Comparison of ENCODE assay signal across 26 cellular contexts in genomic region chr20:59050437-59050836, GRCh38. TPM values are rescaled to one million over a fixed set of nuclear protein-coding genes. Genes with fewer than 3 reads are reported as not detected.
DNase-seq lines count a peak whose midpoint lies in the region; ATAC-seq and TF ChIP-seq lines count a peak whose summit lies in the region.
"Had no signal": no experiment of that assay in that cellular context is flagged by ENCODE, and none has a peak within 500 bp of the region (broad histone marks: within the 10 kb centered on the region; RNA-seq: fewer than 3 reads in every experiment).

No MANE protein-coding gene starts in this region.

- peaks cover 10% of the 10 kb centered on the region for H3K4me1 Mint-ChIP-seq in activated CD4-positive, alpha-beta T cell treated with anti-CD3 and anti-CD28 coated beads, Interleukin-2, amount 10 ng/mL, durations not matched to agents 24 days and 14 days
- peaks cover 10% of the 10 kb centered on the region for H3K4me1 Mint-ChIP-seq in T-helper 17 cell

- intact Hi-C loops in activated CD4-positive, alpha-beta T cell treated with anti-CD3 and anti-CD28 coated beads, Interleukin-2, amount 10 ng/mL, durations not matched to agents 24 days and 14 days (cut with micrococcal nuclease): no loop called here

- DNase-seq in activated CD4-positive, alpha-beta T cell treated with anti-CD3 and anti-CD28 coated beads, Interleukin-2, amount 10 ng/mL, durations not matched to agents 24 days and 14 days: peak; percentile 23
- DNase-seq in activated CD4-positive, alpha-beta T cell treated with anti-CD3 and anti-CD28 coated beads, Interleukin-2, amount 50 U/mL, for 48 hours: no peak
- DNase-seq in T-helper 17 cell (no peak), kidney glomerular epithelial cell (lab: John Stamatoyannopoulos, UW) (no peak)
- DNase-seq: 8988T; ACHN; BE2C; C1 segment of cervical spinal cord; CD4-positive, alpha-beta memory T cell; CD4-positive, CD25-positive, alpha-beta regulatory T cell; CD8-positive, alpha-beta memory T cell; COR-L47; DMS153; DMS53; DMS79; DND-41; EL; GDM1 had no signal

- ATAC-seq in T-helper 17 cell (no peak), GM19455 (IDR thresholded peaks at IDR 0.05; ENCODE audit: unreplicated experiment) (no peak)
- ATAC-seq: GM12878 had no signal

- no peak overlapping the region for H3K4me3 Mint-ChIP-seq in activated CD4-positive, alpha-beta T cell treated with anti-CD3 and anti-CD28 coated beads, Interleukin-2, amount 10 ng/mL, durations not matched to agents 24 days and 14 days
- H3K4me3 Mint-ChIP-seq in T-helper 17 cell: no peak overlapping the region
- H3K4me3 Mint-ChIP-seq: CD14-positive monocyte; CD4-positive, alpha-beta memory T cell; CD4-positive, CD25-positive, alpha-beta regulatory T cell; CD8-positive, alpha-beta memory T cell had no signal

- H3K27ac ChIP-seq in HEK293 (ENCODE audit: extremely low read depth, low read depth, low read length): no peak overlapping the region
- H3K27ac ChIP-seq: BLaER1 had no signal

- no peak overlapping the region for H3K27ac Mint-ChIP-seq in activated CD4-positive, alpha-beta T cell treated with anti-CD3 and anti-CD28 coated beads, Interleukin-2, amount 10 ng/mL, durations not matched to agents 24 days and 14 days
- peak overlapping the region; percentile 53 for H3K27ac Mint-ChIP-seq in T-helper 17 cell
- H3K27ac Mint-ChIP-seq: CD14-positive monocyte; CD4-positive, alpha-beta memory T cell; CD4-positive, CD25-positive, alpha-beta regulatory T cell had no signal

- no peaks in the 10 kb centered on the region for H3K36me3 ChIP-seq in HEK293 (ENCODE audit: control insufficient read depth in 2 of 2, insufficient read depth in 1 of 2, low read length in 2 of 2)
- H3K36me3 ChIP-seq: BE2C, BLaER1 had no signal

- H3K9me3 ChIP-seq in HEK293 (ENCODE audit: control insufficient read depth, insufficient read depth, low read depth, low read length) (no peaks in the 10 kb centered on the region), T-helper 17 cell (ENCODE audit: control insufficient read depth, low read length, poor library complexity, severe bottlenecking) (no peaks in the 10 kb centered on the region)
- H3K9me3 ChIP-seq: BE2C, BLaER1 had no signal

- no peak overlapping the region for H3K4me3 ChIP-seq in HEK293 (ENCODE audit: low read depth, low read length)
- H3K4me3 ChIP-seq: BLaER1, GM12878 had no signal

- CTCF ChIA-PET in HEK293 (lab: Yijun Ruan, JAX): interaction anchor here (0.7 to 1.7 kb wide), 2 partner anchors 37 to 333 kb away, joined by 3 to 6 read pairs; no protein-coding TSS in a partner anchor

- POLR2A ChIA-PET in HEK293 (lab: Yijun Ruan, JAX): interaction anchor here (2.0 kb wide), 1 partner anchor 18 kb away, joined by 10 read pairs; the partner anchor contains the start of gene ATP5F1E

- H3K4me1 ChIP-seq in HEK293 (ENCODE audit: control insufficient read depth, insufficient read depth, low read length): no peaks in the 10 kb centered on the region
- H3K4me1 ChIP-seq: BE2C had no signal

- TF ChIP-seq CTCF in HEK293 (tag by site-specific recombination; IDR thresholded peaks at IDR 0.05): no peak

- H3K9me3 Mint-ChIP-seq in activated CD4-positive, alpha-beta T cell treated with anti-CD3 and anti-CD28 coated beads, Interleukin-2, amount 10 ng/mL, durations not matched to agents 24 days and 14 days: no peaks in the 10 kb centered on the region
- H3K9me3 Mint-ChIP-seq: CD8-positive, alpha-beta memory T cell had no signal

- H3K36me3 Mint-ChIP-seq in activated CD4-positive, alpha-beta T cell treated with anti-CD3 and anti-CD28 coated beads, Interleukin-2, amount 10 ng/mL, durations not matched to agents 24 days and 14 days (ENCODE audit: low read depth): no peaks in the 10 kb centered on the region
- H3K36me3 Mint-ChIP-seq in T-helper 17 cell (ENCODE audit: low read depth): peaks cover 2% of the 10 kb centered on the region
- H3K36me3 Mint-ChIP-seq: CD14-positive monocyte; CD4-positive, alpha-beta memory T cell; CD4-positive, CD25-positive, alpha-beta regulatory T cell; CD8-positive, alpha-beta memory T cell had no signal

- peaks cover 31% of the 10 kb centered on the region for H3K27me3 Mint-ChIP-seq in activated CD4-positive, alpha-beta T cell treated with anti-CD3 and anti-CD28 coated beads, Interleukin-2, amount 10 ng/mL, durations not matched to agents 24 days and 14 days
- H3K27me3 Mint-ChIP-seq in T-helper 17 cell: peaks cover 51% of the 10 kb centered on the region

TF ChIP-seq in HEK293, 187 proteins besides CTCF, POLR2A, EP300 and RAD21:
- TF ChIP-seq PRDM1 (tag by site-specific recombination; IDR thresholded peaks at IDR 0.05) (0 out of 2 replicates have a peak, but pooled peaks have one; percentile 25), ZNF521 (tag by site-specific recombination; IDR thresholded peaks at IDR 0.05) (no peak), ZNF529 (tag by site-specific recombination; IDR thresholded peaks at IDR 0.05; ENCODE audit: insufficient replicate concordance) (no peak), ZNF202 (tag by site-specific recombination; IDR thresholded peaks at IDR 0.05; ENCODE audit: borderline replicate concordance) (no peak), ZNF146 (tag by site-specific recombination; IDR thresholded peaks at IDR 0.05) (no peak), ATF2 (tag by site-specific recombination; IDR thresholded peaks at IDR 0.05; ENCODE audit: low read depth) (peak; percentile 62; the same call in 1 of the 2 replicates), ZNF404 (tag by site-specific recombination; IDR thresholded peaks at IDR 0.05) (no peak), ZNF623 (tag by site-specific recombination; IDR thresholded peaks at IDR 0.05) (no peak), ZNF791 (tag by site-specific recombination; IDR thresholded peaks at IDR 0.05) (no peak), MZF1 (tag by site-specific recombination; IDR thresholded peaks at IDR 0.05; ENCODE audit: borderline replicate concordance) (no peak), GLIS1 (tag by site-specific recombination; IDR thresholded peaks at IDR 0.05) (no peak)

RNA-seq across cellular contexts. Expression of gene PRELID3B, which starts 7.9 kb away (rescaled TPM):
- total RNA-seq in activated CD4-positive, alpha-beta T cell treated with anti-CD3 and anti-CD28 coated beads, Interleukin-2, amount 10 ng/mL, durations not matched to agents 24 days and 14 days: 119 and 123 TPM in 2 replicates
- total RNA-seq in T-helper 17 cell: 10 to 100 TPM; 53.8 to 72.6 TPM

RNA-seq across cellular contexts. Expression of gene ATP5F1E, which starts 18.3 kb away (rescaled TPM):
- 69.9 and 70.9 TPM in 2 replicates for total RNA-seq in activated CD4-positive, alpha-beta T cell treated with anti-CD3 and anti-CD28 coated beads, Interleukin-2, amount 10 ng/mL, durations not matched to agents 24 days and 14 days
- total RNA-seq in T-helper 17 cell: 10 to 100 TPM; 57.8 to 84.0 TPM

RNA-seq across cellular contexts. Expression of gene TUBB1, which starts 31.2 kb away (rescaled TPM):
- total RNA-seq in activated CD4-positive, alpha-beta T cell treated with anti-CD3 and anti-CD28 coated beads, Interleukin-2, amount 10 ng/mL, durations not matched to agents 24 days and 14 days: not detected in 2 replicates
- total RNA-seq in T-helper 17 cell: 100 to 1,000 TPM in 1 of 2 donors, 10 to 100 TPM in 1; 14.0 to 483 TPM
- total RNA-seq: A673; CD4-positive, alpha-beta memory T cell; CD8-positive, alpha-beta memory T cell; Daoy; G401 had no signal

RNA-seq across cellular contexts. Expression of gene CTSZ, which starts 43.4 kb away (rescaled TPM):
- total RNA-seq in activated CD4-positive, alpha-beta T cell treated with anti-CD3 and anti-CD28 coated beads, Interleukin-2, amount 10 ng/mL, durations not matched to agents 24 days and 14 days: 48.1 and 51.1 TPM in 2 replicates
- total RNA-seq in T-helper 17 cell: 10 to 100 TPM; 27.4 to 30.1 TPM
- total RNA-seq: G401 had no signal

Comparison
In these comparisons a context has a peak if more than half of its experiments do, and no peak if none do; other contexts are left out.
1. RNA of gene TUBB1, which starts 31.2 kb away (total RNA-seq): 14.0 to 483 TPM in T-helper 17 cell; not detected in activated CD4-positive, alpha-beta T cell treated with anti-CD3 and anti-CD28 coated beads, Interleukin-2, amount 10 ng/mL, durations not matched to agents 24 days and 14 days; every median in the first group is over 10 times any median in the second.